1 cellular context compared by ENCODE assay signal in genomic region chr6:138194221-138194620, GRCh38.
TF ChIP-seq lines count a peak whose summit lies in the region.

No MANE protein-coding gene starts in this region.

TF ChIP-seq in K562, 482 proteins besides CTCF, POLR2A, EP300 and RAD21:
- TF ChIP-seq ARID2 (IDR thresholded peaks at IDR 0.05) (no peak), ZC3H8 (IDR thresholded peaks at IDR 0.05) (no peak), CBX3 (IDR thresholded peaks at IDR 0.05; ENCODE audit: borderline replicate concordance in 1 of 2, low read length in 2 of 2) (no peak), PURB (CRISPR knock-in tag; IDR thresholded peaks at IDR 0.05; ENCODE audit: low read depth) (no peak), BCOR (IDR thresholded peaks at IDR 0.05) (no peak), L3MBTL2 (IDR thresholded peaks at IDR 0.05) (no peak), ETS2 (tag; IDR thresholded peaks at IDR 0.05; ENCODE audit: borderline replicate concordance, poor library complexity, severe bottlenecking) (no peak), USF2 (CRISPR knock-in tag; IDR thresholded peaks at IDR 0.05) (no peak), NRF1 (conservative IDR thresholded peaks at IDR 0.05 in 1 of 2, IDR thresholded peaks at IDR 0.05 in 1 of 2) (no peak), ARID3A (IDR thresholded peaks at IDR 0.05; ENCODE audit: borderline replicate concordance, low read depth, low read length) (no peak), HEY1 (CRISPR knock-in tag; IDR thresholded peaks at IDR 0.05; ENCODE audit: borderline replicate concordance) (no peak), CC2D1A (IDR thresholded peaks at IDR 0.05) (no peak), POLR2AphosphoS5 (IDR thresholded peaks at IDR 0.05; ENCODE audit: control insufficient read depth, insufficient read depth, low read depth, low read length) (no peak), PTBP1 (IDR thresholded peaks at IDR 0.05; ENCODE audit: low read depth, low read length) (no peak), CBFA2T3 (IDR thresholded peaks at IDR 0.05) (no peak), TARDBP (IDR thresholded peaks at IDR 0.05) (no peak), KAT7 (CRISPR knock-in tag; IDR thresholded peaks at IDR 0.05; ENCODE audit: borderline replicate concordance) (no peak), RBM34 (IDR thresholded peaks at IDR 0.05; ENCODE audit: borderline replicate concordance, insufficient read depth, low read length) (no peak), ZNF121 (CRISPR knock-in tag; conservative IDR thresholded peaks at IDR 0.05) (no peak), POU5F1 (IDR thresholded peaks at IDR 0.05; ENCODE audit: borderline replicate concordance, low read depth, low read length, partially characterized antibody) (no peak)
